ENCODE assay signal across 8 cellular contexts in genomic region chr10:110746254-110746826, GRCh38.
DNase-seq lines count a peak whose midpoint lies in the region; ATAC-seq, FAIRE-seq and TF ChIP-seq lines count a peak whose summit lies in the region.
"Had no signal": no experiment of that assay in that cellular context is flagged by ENCODE, and none has a peak within 500 bp of the region (broad histone marks: within the 10 kb centered on the region; RNA-seq: fewer than 3 reads in every experiment).

No MANE protein-coding gene starts in this region.

- H2AFZ ChIP-seq in H1 (ENCODE audit: low read length) = no peak overlapping the region
- no peak overlapping the region for H2AFZ ChIP-seq in mesenchymal stem cell (ENCODE audit: low read depth, low read length)

- TF ChIP-seq EP300 in H1 (IDR thresholded peaks at IDR 0.05; ENCODE audit: borderline replicate concordance in 1 of 2, low read depth in 2 of 2, low read length in 2 of 2) = no peak
- TF ChIP-seq EP300 in stomach (IDR thresholded peaks at IDR 0.05) = no peak

- no peak overlapping the region for H3K56ac ChIP-seq in H1 (replicated peaks; ENCODE audit: insufficient read length, low read depth, low read length)

- H3K23me2 ChIP-seq in H1 (ENCODE audit: low read depth, low read length) = no peaks in the 10 kb centered on the region; the same call in 1 of the 2 replicates

- no peak overlapping the region for H3K9ac ChIP-seq in H1 (replicated peaks in 1 of 4; ENCODE audit: extremely low read depth in 1 of 4, low read depth in 3 of 4, low read length in 3 of 4)
- no peak overlapping the region for H3K9ac ChIP-seq in mesenchymal stem cell (ENCODE audit: low read length)

- TF ChIP-seq RAD21 in H1 (IDR thresholded peaks at IDR 0.05 in 1 of 2, conservative IDR thresholded peaks at IDR 0.05 in 1 of 2; ENCODE audit: low read depth in 2 of 2, low read length in 2 of 2) = peak; percentile 92 to 98

- H3K4me3 ChIP-seq in H1 (ENCODE audit: extremely low read depth in 1 of 4, insufficient read depth in 2 of 4, low read depth in 3 of 4, low read length in 4 of 4) (no peak overlapping the region), mesenchymal stem cell (ENCODE audit: insufficient read depth in 1 of 2, low read depth in 1 of 2, low read length in 2 of 2) (no peak overlapping the region), stomach (no peak overlapping the region)

- H4K5ac ChIP-seq in H1 (ENCODE audit: insufficient read length, low read depth, low read length) = no peak overlapping the region

- no peak overlapping the region for H2BK20ac ChIP-seq in H1 (ENCODE audit: low read length)

- H3K27me3 ChIP-seq in H1 (replicated peaks in 1 of 4; ENCODE audit: control insufficient read depth in 3 of 4, extremely low read depth in 1 of 4, insufficient read depth in 3 of 4, low read length in 3 of 4) (no peaks in the 10 kb centered on the region), mesenchymal stem cell (ENCODE audit: control insufficient read depth in 1 of 2, insufficient read depth in 1 of 2, low read length in 2 of 2) (peaks cover 3 to 34% of the 10 kb centered on the region in 2 experiments), stomach (no peaks in the 10 kb centered on the region)

- H4K91ac ChIP-seq in H1 (replicated peaks; ENCODE audit: insufficient read length, low read length) = no peak overlapping the region
- no peak overlapping the region for H4K91ac ChIP-seq in mesenchymal stem cell (ENCODE audit: low read length)

- peak; percentile 45 for ATAC-seq in HG02852 (IDR thresholded peaks at IDR 0.05; ENCODE audit: unreplicated experiment)

- no peak overlapping the region for H3K23ac ChIP-seq in H1 (ENCODE audit: insufficient read length)
- no peak overlapping the region for H3K23ac ChIP-seq in mesenchymal stem cell (ENCODE audit: low read length in 2 of 2)

- H2BK12ac ChIP-seq in H1 (ENCODE audit: low read depth, low read length) (no peak overlapping the region), mesenchymal stem cell (ENCODE audit: low read length in 2 of 2) (no peak overlapping the region)

- H2AK5ac ChIP-seq in H1 (ENCODE audit: low read depth, low read length) (no peak overlapping the region), mesenchymal stem cell (ENCODE audit: low read length, severe bottlenecking) (no peak overlapping the region)

- no peaks in the 10 kb centered on the region for H3K27me3 Mint-ChIP-seq in activated CD4-positive, alpha-beta T cell treated with anti-CD3 and anti-CD28 coated beads, Interleukin-2, amount 10 ng/mL, durations not matched to agents 7 days and 5 days

- peaks cover 0 to 2% of the 10 kb centered on the region in 2 experiments for H4K20me1 ChIP-seq in H1 (replicated peaks in 1 of 2; ENCODE audit: control insufficient read depth in 1 of 2, insufficient read depth in 2 of 2, low read length in 2 of 2)

- H3K4me3 Mint-ChIP-seq in activated CD4-positive, alpha-beta T cell treated with anti-CD3 and anti-CD28 coated beads, Interleukin-2, amount 10 ng/mL, durations not matched to agents 7 days and 5 days = no peak overlapping the region

- DNase-seq in GM10266 (ENCODE audit: extremely low spot score) = peak; percentile 54
- peak; percentile 50 for DNase-seq in NCI-H345 (lab: John Stamatoyannopoulos, UW)
- DNase-seq in activated CD4-positive, alpha-beta T cell treated with anti-CD3 and anti-CD28 coated beads, Interleukin-2, amount 10 ng/mL, durations not matched to agents 7 days and 5 days = peak; percentile 59
- peak in 1 of 2 experiments; percentile 72 for DNase-seq in H1 (ENCODE audit: low read depth in 1 of 2, low spot score in 2 of 2)
- peak; percentile 72 for DNase-seq in mesenchymal stem cell
- peak; percentile 71 for DNase-seq in stomach

- H3K14ac ChIP-seq in H1 (ENCODE audit: insufficient read length) (no peak overlapping the region), mesenchymal stem cell (ENCODE audit: low read length in 2 of 2) (no peak overlapping the region)

- intact Hi-C loops in stomach (cut with DNase I; ENCODE audit: low total_unique reads) = no loop called here

- no peak overlapping the region for H2BK15ac ChIP-seq in H1 (ENCODE audit: low read length)
- no peak overlapping the region for H2BK15ac ChIP-seq in mesenchymal stem cell (ENCODE audit: low read depth, poor library complexity, severe bottlenecking)

- H2BK120ac ChIP-seq in H1 (replicated peaks; ENCODE audit: low read depth, low read length) (no peak overlapping the region), mesenchymal stem cell (ENCODE audit: low read depth, low read length) (no peak overlapping the region)

- H3K4me1 ChIP-seq in H1 (replicated peaks in 1 of 4; ENCODE audit: control insufficient read depth in 3 of 4, insufficient read depth in 4 of 4, low read length in 3 of 4) (no peaks in the 10 kb centered on the region), mesenchymal stem cell (ENCODE audit: control insufficient read depth, insufficient read depth, low read depth, low read length) (peaks cover 3% of the 10 kb centered on the region), stomach (peaks cover 0 to 5% (median 0%) of the 10 kb centered on the region in 4 donors)

- H3K9me3 ChIP-seq in H1 (ENCODE audit: insufficient read depth in 2 of 2, low read depth in 1 of 2, low read length in 1 of 2) = peaks cover 2 to 5% of the 10 kb centered on the region in 2 experiments; a peak in 3 of 4 replicates
- H3K9me3 ChIP-seq in mesenchymal stem cell (ENCODE audit: control insufficient read depth, low read length) = no peaks in the 10 kb centered on the region
- H3K9me3 ChIP-seq in stomach = no peaks in the 10 kb centered on the region

- H3K9me3 Mint-ChIP-seq in activated CD4-positive, alpha-beta T cell treated with anti-CD3 and anti-CD28 coated beads, Interleukin-2, amount 10 ng/mL, durations not matched to agents 7 days and 5 days = peaks cover 10% of the 10 kb centered on the region

- TF ChIP-seq POLR2A in H1 (IDR thresholded peaks at IDR 0.05; ENCODE audit: control extremely low read depth in 1 of 2, low read depth in 2 of 2, low read length in 2 of 2) (no peak), stomach (IDR thresholded peaks at IDR 0.05) (no peak)

- H3K18ac ChIP-seq in H1 (ENCODE audit: extremely low read depth, low read length) (no peak overlapping the region), mesenchymal stem cell (ENCODE audit: low read depth in 1 of 2, low read length in 2 of 2) (no peak overlapping the region)

- H2BK5ac ChIP-seq in H1 (ENCODE audit: low read depth, low read length) (no peak overlapping the region), mesenchymal stem cell (ENCODE audit: low read depth, low read length, poor library complexity, severe bottlenecking) (no peak overlapping the region)

- no peaks in the 10 kb centered on the region for H3K79me2 ChIP-seq in H1 (ENCODE audit: control insufficient read depth in 1 of 2, insufficient read depth in 2 of 2, low read length in 2 of 2)

- no peak overlapping the region for H3K27ac Mint-ChIP-seq in activated CD4-positive, alpha-beta T cell treated with anti-CD3 and anti-CD28 coated beads, Interleukin-2, amount 10 ng/mL, durations not matched to agents 7 days and 5 days

- CTCF ChIA-PET in activated CD4-positive, alpha-beta T cell treated with anti-CD3 and anti-CD28 coated beads, Interleukin-2, amount 10 ng/mL, durations not matched to agents 7 days and 5 days (lab: Charles Lee) = interaction anchor here (0.6 to 2.9 kb wide), 8 partner anchors 13 to 419 kb away, joined by 3 to 9 read pairs (median 3); no protein-coding TSS in a partner anchor
- CTCF ChIA-PET in H1 (lab: Charles Lee; ENCODE audit: partially characterized antibody) = interaction anchor here (0.7 to 6.7 kb wide), 22 partner anchors 10 to 493 kb away, joined by 3 to 26 read pairs (median 4); no protein-coding TSS in a partner anchor

- no peaks in the 10 kb centered on the region for H3K79me1 ChIP-seq in H1 (ENCODE audit: low read depth, low read length)
- H3K79me1 ChIP-seq in mesenchymal stem cell (replicated peaks; ENCODE audit: low read length, poor library complexity, severe bottlenecking) = no peaks in the 10 kb centered on the region

- H3K27ac ChIP-seq in H1 (ENCODE audit: low read depth, low read length) = no peak overlapping the region
- no peak overlapping the region for H3K27ac ChIP-seq in mesenchymal stem cell (ENCODE audit: low read length, poor library complexity, severe bottlenecking)
- no peak overlapping the region for H3K27ac ChIP-seq in stomach

- TF ChIP-seq CTCF in GM10266 (IDR thresholded peaks at IDR 0.05; ENCODE audit: control insufficient read depth, insufficient read depth, low read depth, missing control alignments) (peak; percentile 54), H1 (IDR thresholded peaks at IDR 0.05; ENCODE audit: control extremely low read depth in 1 of 3, insufficient read depth in 1 of 3, low read depth in 1 of 3, low read length in 3 of 3) (peak; percentile 51 to 86 (median 71)), stomach (IDR thresholded peaks at IDR 0.05) (peak in 5 of 7 experiments; percentile 67 to 87 (median 76))

- FAIRE-seq in H1 (lab: Jason Lieb, UNC) = peak; percentile 90
- FAIRE-seq: frontal cortex had no signal

- H3K4me2 ChIP-seq in H1 (ENCODE audit: insufficient read depth in 1 of 2, low read depth in 2 of 2, low read length in 2 of 2) = no peak overlapping the region
- H3K4me2 ChIP-seq in mesenchymal stem cell (ENCODE audit: low read length, poor library complexity, severe bottlenecking) = no peak overlapping the region

- no peak overlapping the region for H3K4ac ChIP-seq in H1 (replicated peaks; ENCODE audit: insufficient read length, low read depth, low read length)
- no peak overlapping the region for H3K4ac ChIP-seq in mesenchymal stem cell (ENCODE audit: low read depth in 1 of 2, low read length in 2 of 2)

- H4K8ac ChIP-seq in H1 (ENCODE audit: extremely low read depth, insufficient read depth, low read length) = no peak overlapping the region
- no peak overlapping the region for H4K8ac ChIP-seq in mesenchymal stem cell (ENCODE audit: low read length)

- POLR2A ChIA-PET in activated CD4-positive, alpha-beta T cell treated with anti-CD3 and anti-CD28 coated beads, Interleukin-2, amount 10 ng/mL, durations not matched to agents 7 days and 5 days (lab: Charles Lee) = interaction anchor here (0.9 kb wide), 1 partner anchor 173 kb away, joined by 3 read pairs; the partner anchor contains the start of gene BBIP1
- POLR2A ChIA-PET in H1 (lab: Charles Lee; ENCODE audit: partially characterized antibody) = no interaction called here

- H3K36me3 ChIP-seq in H1 (ENCODE audit: control insufficient read depth in 2 of 4, insufficient read depth in 4 of 4, low read length in 3 of 4) (no peaks in the 10 kb centered on the region), mesenchymal stem cell (ENCODE audit: control insufficient read depth in 1 of 2, insufficient read depth in 2 of 2, low read depth in 1 of 2, low read length in 2 of 2) (no peaks in the 10 kb centered on the region), stomach (no peaks in the 10 kb centered on the region)

- H3K4me1 Mint-ChIP-seq in activated CD4-positive, alpha-beta T cell treated with anti-CD3 and anti-CD28 coated beads, Interleukin-2, amount 10 ng/mL, durations not matched to agents 7 days and 5 days = peaks cover 66% of the 10 kb centered on the region

- peaks cover 13% of the 10 kb centered on the region for H3K36me3 Mint-ChIP-seq in activated CD4-positive, alpha-beta T cell treated with anti-CD3 and anti-CD28 coated beads, Interleukin-2, amount 10 ng/mL, durations not matched to agents 7 days and 5 days (ENCODE audit: low read depth)

- 14% methylated on average over 4 of the region's 4 CpGs; no CpG with 5 or more reads in 1 of the 2 experiments for WGBS in H1 (ENCODE audit: extremely low coverage in 1 of 2, insufficient coverage in 1 of 2, insufficient read length in 1 of 2, insufficient replicate concordance in 2 of 2, low coverage in 1 of 2, low lambda C conversion rate in 2 of 2, missing lambda C conversion rate in 1 of 2), 2 experiments
- WGBS in mesenchymal stem cell = 7% methylated on average over 4 of the region's 4 CpGs
- 3 to 9% (median 3%) methylated on average over 3 to 4 of the region's 4 CpGs for WGBS in stomach, 5 donors
